ENCODE assay signal across 8 cellular contexts in the genomic region with DNA sequence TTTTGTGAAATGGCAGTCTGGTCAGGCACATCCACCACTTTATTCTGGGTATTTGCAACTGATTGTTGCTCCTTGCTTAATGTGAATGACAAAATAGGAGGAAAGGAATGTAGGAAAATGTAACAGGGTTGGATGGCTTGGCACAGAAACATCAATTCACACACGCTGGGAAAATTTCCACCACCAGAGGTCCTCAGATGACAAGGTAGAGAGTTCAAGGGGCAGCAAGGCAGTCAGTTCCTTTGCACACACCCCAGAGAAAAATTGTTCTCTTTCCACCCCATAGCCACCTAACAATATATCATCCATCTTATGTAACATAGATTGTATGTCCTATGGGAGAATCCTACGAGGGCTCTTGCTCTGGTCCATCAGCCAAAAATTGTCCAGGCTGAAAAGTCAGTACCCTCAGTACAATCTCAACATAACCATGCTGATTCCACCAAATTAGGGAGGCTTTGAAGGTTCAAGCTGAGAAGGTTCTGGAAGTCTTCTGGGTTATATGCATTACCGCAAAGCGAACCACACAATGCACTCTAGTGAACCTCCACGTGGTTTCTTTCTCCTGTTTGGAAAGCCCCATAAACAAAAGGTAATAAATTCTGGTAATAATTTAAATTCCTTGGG. TPM values are rescaled to one million over a fixed set of nuclear protein-coding genes. Genes with fewer than 3 reads are reported as not detected.
A peak's percentile ranks its signal among the peaks of the same experiment; 100 is the strongest.
DNase-seq lines count a peak whose midpoint lies in the region; ATAC-seq and TF ChIP-seq lines count a peak whose summit lies in the region.

No MANE protein-coding gene starts in this region.

- H2AFZ ChIP-seq in Karpas-422 (ENCODE audit: low read length), result no peak overlapping the region

- no peaks in the 10 kb centered on the region for H3K9me3 ChIP-seq in Karpas-422 (ENCODE audit: low read length)
- no peaks in the 10 kb centered on the region; the same call in 1 of the 2 replicates for H3K9me3 ChIP-seq in SJCRH30 (replicated peaks)
- H3K9me3 ChIP-seq in left ventricle myocardium inferior (replicated peaks), result no peaks in the 10 kb centered on the region
- no peaks in the 10 kb centered on the region for H3K9me3 ChIP-seq in sigmoid colon

- TF ChIP-seq CTCF in GM12874 (IDR thresholded peaks at IDR 0.05; ENCODE audit: insufficient read depth, low read depth, low read length) (peak; percentile 70), left ventricle myocardium inferior (IDR thresholded peaks at IDR 0.05; ENCODE audit: borderline replicate concordance) (peak; percentile 70), sigmoid colon (IDR thresholded peaks at IDR 0.05) (peak in 3 of 4 experiments; percentile 41 to 62 (median 48))

- H3K36me3 Mint-ChIP-seq in activated naive CD4-positive, alpha-beta T cell treated with anti-CD3 and anti-CD28 coated beads, Interleukin-2, amount 10 ng/mL, durations not matched to agents 7 days and 5 days, result no peaks in the 10 kb centered on the region

- H3K27me3 Mint-ChIP-seq in activated naive CD4-positive, alpha-beta T cell treated with anti-CD3 and anti-CD28 coated beads, Interleukin-2, amount 10 ng/mL, durations not matched to agents 7 days and 5 days, result peaks cover 4% of the 10 kb centered on the region

- H3K27ac ChIP-seq in Karpas-422 (ENCODE audit: low read length) (no peak overlapping the region), SJCRH30 (no peak overlapping the region), left ventricle myocardium inferior (replicated peaks) (no peak overlapping the region), sigmoid colon (no peak overlapping the region)

- H3K4me3 ChIP-seq in Karpas-422 (ENCODE audit: low read length), result no peak overlapping the region
- no peak overlapping the region for H3K4me3 ChIP-seq in SJCRH30
- no peak overlapping the region for H3K4me3 ChIP-seq in left ventricle myocardium inferior
- no peak overlapping the region for H3K4me3 ChIP-seq in sigmoid colon

- peak; percentile 66 for DNase-seq in A172 (ENCODE audit: low spot score)
- DNase-seq in Karpas-422, result peak; percentile 83
- peak; percentile 49 to 77 for DNase-seq in SJCRH30
- peak; percentile 61 for DNase-seq in activated naive CD4-positive, alpha-beta T cell treated with anti-CD3 and anti-CD28 coated beads, Interleukin-2, amount 10 ng/mL, durations not matched to agents 7 days and 5 days
- no peak for DNase-seq in left ventricle myocardium inferior
- no peak for DNase-seq in sigmoid colon

- no peaks in the 10 kb centered on the region for H3K4me1 ChIP-seq in Karpas-422 (ENCODE audit: low read length)
- no peaks in the 10 kb centered on the region for H3K4me1 ChIP-seq in SJCRH30
- no peaks in the 10 kb centered on the region for H3K4me1 ChIP-seq in left ventricle myocardium inferior
- H3K4me1 ChIP-seq in sigmoid colon, result no peaks in the 10 kb centered on the region

- no peaks in the 10 kb centered on the region for H3K4me1 Mint-ChIP-seq in activated naive CD4-positive, alpha-beta T cell treated with anti-CD3 and anti-CD28 coated beads, Interleukin-2, amount 10 ng/mL, durations not matched to agents 7 days and 5 days

- H4K20me1 ChIP-seq in Karpas-422 (ENCODE audit: insufficient read depth, low read depth, low read length), result no peaks in the 10 kb centered on the region

- 57 to 67% methylated on average over 5 of the region's 5 CpGs for WGBS in sigmoid colon, 2 donors

- ATAC-seq in GM21381 (IDR thresholded peaks at IDR 0.05; ENCODE audit: unreplicated experiment), result no peak

- no peaks in the 10 kb centered on the region for H3K36me3 ChIP-seq in Karpas-422 (ENCODE audit: insufficient read depth, low read length)
- H3K36me3 ChIP-seq in SJCRH30, result no peaks in the 10 kb centered on the region
- H3K36me3 ChIP-seq in left ventricle myocardium inferior, result no peaks in the 10 kb centered on the region
- H3K36me3 ChIP-seq in sigmoid colon, result no peaks in the 10 kb centered on the region

- no peaks in the 10 kb centered on the region for H3K9me2 ChIP-seq in Karpas-422 (replicated peaks; ENCODE audit: insufficient read depth, low read length)

- H3K27me3 ChIP-seq in Karpas-422 (ENCODE audit: low read length) (no peaks in the 10 kb centered on the region), SJCRH30 (no peaks in the 10 kb centered on the region), left ventricle myocardium inferior (ENCODE audit: low read depth) (peaks cover 28% of the 10 kb centered on the region), sigmoid colon (no peaks in the 10 kb centered on the region)

- TF ChIP-seq POLR2A in sigmoid colon (IDR thresholded peaks at IDR 0.05), result no peak

- no peak overlapping the region for H3K27ac Mint-ChIP-seq in activated naive CD4-positive, alpha-beta T cell treated with anti-CD3 and anti-CD28 coated beads, Interleukin-2, amount 10 ng/mL, durations not matched to agents 7 days and 5 days

- TF ChIP-seq EP300 in sigmoid colon (IDR thresholded peaks at IDR 0.05), result no peak

- CTCF ChIA-PET in activated naive CD4-positive, alpha-beta T cell treated with anti-CD3 and anti-CD28 coated beads, Interleukin-2, amount 10 ng/mL, durations not matched to agents 7 days and 5 days (lab: Charles Lee), result interaction anchor here (1.0 to 1.4 kb wide), 2 partner anchors 91 to 498 kb away, joined by 3 read pairs; no protein-coding TSS in a partner anchor

- H3K79me2 ChIP-seq in Karpas-422 (ENCODE audit: low read length), result no peaks in the 10 kb centered on the region

- intact Hi-C loops in left ventricle myocardium inferior (cut with micrococcal nuclease) (loop anchor here (5.0 kb wide), 1 partner anchor 348 kb away; no protein-coding TSS in a partner anchor), sigmoid colon (cut with DNase I) (loop anchor here (5.0 kb wide), 1 partner anchor 838 kb away; no protein-coding TSS in a partner anchor)

- no peak overlapping the region for H3K9ac ChIP-seq in Karpas-422 (ENCODE audit: low read length)

- H3K9me3 Mint-ChIP-seq in activated naive CD4-positive, alpha-beta T cell treated with anti-CD3 and anti-CD28 coated beads, Interleukin-2, amount 10 ng/mL, durations not matched to agents 7 days and 5 days, result no peaks in the 10 kb centered on the region

- H3K4me3 Mint-ChIP-seq in activated naive CD4-positive, alpha-beta T cell treated with anti-CD3 and anti-CD28 coated beads, Interleukin-2, amount 10 ng/mL, durations not matched to agents 7 days and 5 days, result no peak overlapping the region

- H3K4me2 ChIP-seq in Karpas-422 (ENCODE audit: low read depth, low read length, poor library complexity, severe bottlenecking), result no peak overlapping the region

RNA-seq across cellular contexts. Expression of gene AGXT2, which starts 42.1 kb away (rescaled TPM):
- not detected in 2 replicates for total RNA-seq in A172 (2014; rRNA removed; shearing (Covaris generic))
- total RNA-seq in Karpas-422 (2014; rRNA removed; shearing (Covaris generic); ENCODE audit: low replicate concordance), result not detected in 2 replicates
- not detected in 2 replicates for total RNA-seq in SJCRH30 (2014; rRNA removed; shearing (Covaris generic))
- total RNA-seq in left ventricle myocardium inferior (not detected), sigmoid colon (not detected)
- not detected for polyA plus RNA-seq in sigmoid colon

Comparison
In these comparisons a context has a peak if more than half of its experiments do, and no peak if none do; other contexts are left out.
1. DNase-seq: peak in A172 (single experiment), Karpas-422 (single experiment), SJCRH30 (2 of 2) and activated naive CD4-positive, alpha-beta T cell treated with anti-CD3 and anti-CD28 coated beads, Interleukin-2, amount 10 ng/mL, durations not matched to agents 7 days and 5 days (single experiment); none in left ventricle myocardium inferior (single experiment) and sigmoid colon (single experiment).
2. Peak in every context shown above with its lines, with median percentiles within 50 percentile points of each other: CTCF ChIP-seq.